In genomic region chr19:11505032-11505503, GRCh38 we compare ENCODE assay signal across 8 cellular contexts. TPM values are rescaled to one million over a fixed set of nuclear protein-coding genes. Genes with fewer than 3 reads are reported as not detected.
DNase-seq lines count a peak whose midpoint lies in the region; ATAC-seq and TF ChIP-seq lines count a peak whose summit lies in the region.

No MANE protein-coding gene starts in this region.

- peak overlapping the region; percentile 84 to 99 (median 93) for H3K4me3 Mint-ChIP-seq in IgD-negative memory B cell

- no peak for TF ChIP-seq POLR2A in erythroblast (IDR thresholded peaks at IDR 0.05; ENCODE audit: low read length)

- DNase-seq in DMS 273 treated with DMSO at 0.1 percent for 48 hours (lab: John Stamatoyannopoulos, UW): peak; percentile 87
- peak; percentile 97 for DNase-seq in OCI-LY7 (ENCODE audit: low spot score)
- DNase-seq in activated T-cell treated with anti-CD3 and anti-CD28 coated beads, Interleukin-2, amount 50 U/mL, for 1 hour: peak; percentile 98
- DNase-seq in erythroblast (lab: John Stamatoyannopoulos, UW): peak; percentile 96 to 97
- DNase-seq in stimulated activated CD8-positive, alpha-beta memory T cell treated with anti-CD3 and anti-CD28 coated beads, Interleukin-4, amount 100 ng/mL, for 48 hours: peak; percentile 99

- H3K4me3 ChIP-seq in OCI-LY7 (ENCODE audit: low read depth, low read length, poor library complexity, severe bottlenecking): peak overlapping the region; percentile 82
- peak overlapping the region; percentile 56 for H3K4me3 ChIP-seq in mucosa of stomach (ENCODE audit: low read length)

- H3K9ac ChIP-seq in mucosa of stomach (ENCODE audit: low read length): peak overlapping the region; percentile 80

- H3K4me1 Mint-ChIP-seq in IgD-negative memory B cell: peaks cover 7 to 12% (median 10%) of the 10 kb centered on the region in 3 donors

- peak; percentile 81 for ATAC-seq in GM21619 (IDR thresholded peaks at IDR 0.05; ENCODE audit: unreplicated experiment)

- no peaks in the 10 kb centered on the region for H3K27me3 Mint-ChIP-seq in IgD-negative memory B cell

- peak overlapping the region; percentile 85 to 97 (median 89) for H3K27ac Mint-ChIP-seq in IgD-negative memory B cell

- peaks cover 23% of the 10 kb centered on the region for H3K4me1 ChIP-seq in OCI-LY7 (ENCODE audit: insufficient read depth, low read length, poor library complexity, severe bottlenecking)
- H3K4me1 ChIP-seq in mucosa of stomach (ENCODE audit: control insufficient read depth, insufficient read depth, low read length): peaks cover 11% of the 10 kb centered on the region

- peaks cover 2% of the 10 kb centered on the region for H3K36me3 Mint-ChIP-seq in IgD-negative memory B cell

- POLR2A ChIA-PET in OCI-LY7 (lab: Charles Lee): interaction anchor here (0.6 kb wide), 1 partner anchor 9 kb away, joined by 6 read pairs; no protein-coding TSS in a partner anchor

- H3K79me2 ChIP-seq in OCI-LY7 (ENCODE audit: insufficient read depth, low read depth, low read length): peaks cover 11% of the 10 kb centered on the region; the same call in 1 of the 2 replicates

- CTCF ChIA-PET in OCI-LY7 (lab: Charles Lee; ENCODE audit: unreplicated experiment): no interaction called here

- no peak for TF ChIP-seq CTCF in OCI-LY7 (conservative IDR thresholded peaks at IDR 0.05; ENCODE audit: low read length)

- no peaks in the 10 kb centered on the region for H4K20me1 ChIP-seq in OCI-LY7 (ENCODE audit: insufficient read depth, low read length)

- intact Hi-C loops in OCI-LY7 (cut with micrococcal nuclease; ENCODE audit: unreplicated experiment): loop anchor here (1.0 kb wide), 1 partner anchor 23 kb away; no protein-coding TSS in a partner anchor

- no peaks in the 10 kb centered on the region for H3K9me2 ChIP-seq in OCI-LY7 (ENCODE audit: insufficient read depth, low read length)

- H3K9me3 Mint-ChIP-seq in IgD-negative memory B cell: no peaks in the 10 kb centered on the region

- H2AFZ ChIP-seq in OCI-LY7 (ENCODE audit: low read length): peak overlapping the region; percentile 33; the same call in 1 of the 2 replicates

- H3K36me3 ChIP-seq in OCI-LY7 (ENCODE audit: insufficient read depth, low read length): 0 out of 2 replicates have a peak, but pooled peaks cover 6% of the 10 kb centered on the region
- H3K36me3 ChIP-seq in mucosa of stomach (ENCODE audit: control insufficient read depth, insufficient read depth, low read length): no peaks in the 10 kb centered on the region

- no peaks in the 10 kb centered on the region for H3K9me3 ChIP-seq in OCI-LY7 (ENCODE audit: low read length)
- H3K9me3 ChIP-seq in mucosa of stomach (ENCODE audit: control insufficient read depth, low read length): no peaks in the 10 kb centered on the region

- H3K27ac ChIP-seq in OCI-LY7 (ENCODE audit: low read depth, low read length, poor library complexity, severe bottlenecking): peak overlapping the region; percentile 76

- peak overlapping the region; percentile 95 for H3K4me2 ChIP-seq in OCI-LY7 (ENCODE audit: low read length)

- H3K27me3 ChIP-seq in mucosa of stomach (ENCODE audit: control insufficient read depth, insufficient read depth, low read length): no peaks in the 10 kb centered on the region

- BruUV-seq in OCI-LY7 (replicated peaks; lab: Mats Ljungman, UMichigan): no TSS peak

RNA-seq across cellular contexts. Expression of gene ZNF653, which starts 0.6 kb away (rescaled TPM):
- 4.3 TPM for polyA plus RNA-seq in IgD-negative memory B cell
- 12.3 and 14.1 TPM in 2 replicates for total RNA-seq in OCI-LY7 (2014; rRNA removed; shearing (Covaris generic))
- 17.9 and 21.5 TPM in 2 replicates for total RNA-seq in OCI-LY7 (2022)

RNA-seq across cellular contexts. Expression of gene ECSIT, which starts 23.9 kb away (rescaled TPM):
- polyA plus RNA-seq in IgD-negative memory B cell: 38.7 TPM
- 40.6 and 52.4 TPM in 2 replicates for total RNA-seq in OCI-LY7 (2014; rRNA removed; shearing (Covaris generic))
- 59.3 and 59.5 TPM in 2 replicates for total RNA-seq in OCI-LY7 (2022)

RNA-seq across cellular contexts. Expression of gene ELAVL3, which starts 24.2 kb away (rescaled TPM):
- polyA plus RNA-seq in IgD-negative memory B cell: not detected
- total RNA-seq in OCI-LY7 (2014; rRNA removed; shearing (Covaris generic)): 0.95 TPM in 1 of 2 replicates, not detected in the other
- total RNA-seq in OCI-LY7 (2022): 0.30 TPM in 1 of 2 replicates, not detected in the other

RNA-seq across cellular contexts. Expression of gene CNN1, which starts 33.6 kb away (rescaled TPM):
- polyA plus RNA-seq in IgD-negative memory B cell: not detected
- not detected in 2 replicates for total RNA-seq in OCI-LY7 (2014; rRNA removed; shearing (Covaris generic))
- total RNA-seq in OCI-LY7 (2022): not detected in 2 replicates

RNA-seq across cellular contexts. Expression of gene ELOF1, which starts 54.0 kb away (rescaled TPM):
- polyA plus RNA-seq in IgD-negative memory B cell: 183 TPM
- 48.9 and 60.5 TPM in 2 replicates for total RNA-seq in OCI-LY7 (2014; rRNA removed; shearing (Covaris generic))
- total RNA-seq in OCI-LY7 (2022): 69.0 and 73.2 TPM in 2 replicates

Comparison
In these comparisons a context has a peak if more than half of its experiments do, and no peak if none do; other contexts are left out.
1. Peak in every context shown above with its lines: DNase-seq, ATAC-seq, H3K4me3 ChIP-seq and H3K27ac ChIP-seq.